8 cellular contexts compared by ENCODE assay signal in genomic region chr4:10007436-10007740, GRCh38.
DNase-seq lines count a peak whose midpoint lies in the region; ATAC-seq and TF ChIP-seq lines count a peak whose summit lies in the region.
"Had no signal": no experiment of that assay in that cellular context is flagged by ENCODE, and none has a peak within 500 bp of the region (broad histone marks: within the 10 kb centered on the region; RNA-seq: fewer than 3 reads in every experiment).

No MANE protein-coding gene starts in this region.

- no peak overlapping the region for H3K27ac Mint-ChIP-seq in stimulated activated naive B cell treated with anti-CD40 and anti-IgM and Interleukin-4, amounts not matched to agents 10 μg/mL and 1 μg/mL and 100 μg/mL, for 72 hours

- POLR2A ChIA-PET in RWPE1 (lab: Yijun Ruan, JAX; ENCODE audit: low non-redundant PET): no interaction called here

- no peaks in the 10 kb centered on the region for H3K27me3 ChIP-seq in WERI-Rb-1 (ENCODE audit: insufficient read depth, low read depth, severe bottlenecking)

- H3K9me3 Mint-ChIP-seq in stimulated activated naive B cell treated with anti-CD40 and anti-IgM and Interleukin-4, amounts not matched to agents 10 μg/mL and 1 μg/mL and 100 μg/mL, for 72 hours: no peaks in the 10 kb centered on the region

- H3K4me3 Mint-ChIP-seq in stimulated activated naive B cell treated with anti-CD40 and anti-IgM and Interleukin-4, amounts not matched to agents 10 μg/mL and 1 μg/mL and 100 μg/mL, for 72 hours: no peak overlapping the region

- no peaks in the 10 kb centered on the region; the same call in 1 of the 2 replicates for H3K36me3 ChIP-seq in WERI-Rb-1

- no peaks in the 10 kb centered on the region for H3K27me3 Mint-ChIP-seq in stimulated activated naive B cell treated with anti-CD40 and anti-IgM and Interleukin-4, amounts not matched to agents 10 μg/mL and 1 μg/mL and 100 μg/mL, for 72 hours

- H3K9me3 ChIP-seq in WERI-Rb-1 (ENCODE audit: severe bottlenecking): no peaks in the 10 kb centered on the region

- CTCF ChIA-PET in RWPE1 (lab: Yijun Ruan, JAX): no interaction called here

- ATAC-seq in GM19025 (IDR thresholded peaks at IDR 0.05; ENCODE audit: low read depth, unreplicated experiment) (peak; percentile 31), HG02610 (IDR thresholded peaks at IDR 0.05; ENCODE audit: unreplicated experiment) (peak; percentile 36)
- ATAC-seq in stimulated activated naive B cell treated with anti-CD40 and anti-IgM and Interleukin-4, amounts not matched to agents 10 μg/mL and 1 μg/mL and 100 μg/mL, for 72 hours (replicated peaks): peak; percentile 54 to 65

- no peaks in the 10 kb centered on the region for H3K36me3 Mint-ChIP-seq in stimulated activated naive B cell treated with anti-CD40 and anti-IgM and Interleukin-4, amounts not matched to agents 10 μg/mL and 1 μg/mL and 100 μg/mL, for 72 hours

- no peak overlapping the region for H3K4me3 ChIP-seq in WERI-Rb-1 (ENCODE audit: low read depth, low read length)

- TF ChIP-seq CTCF in RWPE1 (conservative IDR thresholded peaks at IDR 0.05; ENCODE audit: low read depth) (no peak), WERI-Rb-1 (IDR thresholded peaks at IDR 0.05; ENCODE audit: low read depth, low read length) (no peak)

- H3K4me1 Mint-ChIP-seq in stimulated activated naive B cell treated with anti-CD40 and anti-IgM and Interleukin-4, amounts not matched to agents 10 μg/mL and 1 μg/mL and 100 μg/mL, for 72 hours: peaks cover 15 to 28% of the 10 kb centered on the region in 2 donors

- H3K27ac ChIP-seq in RWPE1 (peak overlapping the region; percentile 91), WERI-Rb-1 (no peak overlapping the region)

- no peak for DNase-seq in RWPE1 (ENCODE audit: low spot score)
- no peak for DNase-seq in stimulated activated naive B cell treated with anti-CD40 and anti-IgM and Interleukin-4, amounts not matched to agents 10 μg/mL and 1 μg/mL and 100 μg/mL, for 72 hours
- no peak for DNase-seq in WERI-Rb-1
- DNase-seq in DMS114 treated with DMSO at 0.1 percent for 48 hours (lab: John Stamatoyannopoulos, UW; ENCODE audit: unreplicated experiment): no peak
- no peak for DNase-seq in NCI-H2227 (lab: John Stamatoyannopoulos, UW; ENCODE audit: unreplicated experiment)
- DNase-seq: stimulated activated CD4-positive, alpha-beta T cell treated with anti-CD3 and anti-CD28 coated beads, Interleukin-4, amount 100 ng/mL, for 1 hour had no signal
